In the genomic region with DNA sequence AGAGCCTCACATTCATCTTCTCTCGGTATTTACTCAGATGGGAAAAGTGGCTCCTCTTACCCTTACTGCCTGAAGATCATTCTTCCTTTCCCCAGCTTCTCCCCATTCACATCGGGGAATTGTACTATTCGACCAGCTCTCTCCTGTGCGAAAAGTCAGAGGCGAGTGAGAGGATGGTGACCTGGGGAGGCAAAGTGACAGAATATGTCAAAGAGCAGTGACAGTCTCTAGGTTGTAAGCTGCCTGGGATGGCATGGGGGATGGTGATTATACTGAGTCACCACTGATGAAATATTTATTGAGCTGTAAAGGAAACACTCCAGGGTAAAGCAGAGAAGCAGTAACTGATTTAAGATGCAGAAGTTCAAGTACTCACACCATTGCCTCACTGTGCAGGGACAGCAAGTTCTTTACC, we compare ENCODE assay signal across 15 cellular contexts. TPM values are rescaled to one million over a fixed set of nuclear protein-coding genes. Genes with fewer than 3 reads are reported as not detected.
DNase-seq lines count a peak whose midpoint lies in the region; ATAC-seq and TF ChIP-seq lines count a peak whose summit lies in the region.
"Had no signal": no experiment of that assay in that cellular context is flagged by ENCODE, and none has a peak within 500 bp of the region (broad histone marks: within the 10 kb centered on the region; RNA-seq: fewer than 3 reads in every experiment).

No MANE protein-coding gene starts in this region.

- no peaks in the 10 kb centered on the region for H3K9me3 ChIP-seq in HEK293 (ENCODE audit: control insufficient read depth, insufficient read depth, low read depth, low read length)
- H3K9me3 ChIP-seq: SK-N-SH had no signal

- H3K4me3 ChIP-seq in HEK293 (ENCODE audit: low read depth, low read length), result no peak overlapping the region
- H3K4me3 ChIP-seq: neural progenitor cell had no signal

- TF ChIP-seq CTCF in 22Rv1 (IDR thresholded peaks at IDR 0.05), result no peak
- TF ChIP-seq CTCF in HEK293 (tag by site-specific recombination; IDR thresholded peaks at IDR 0.05), result no peak
- no peak for TF ChIP-seq CTCF in foreskin keratinocyte (conservative IDR thresholded peaks at IDR 0.05)

- ATAC-seq in foreskin keratinocyte, result peak; percentile 52
- no peak for ATAC-seq in HG02571 (IDR thresholded peaks at IDR 0.05; ENCODE audit: unreplicated experiment)

- POLR2A ChIA-PET in HEK293 (lab: Yijun Ruan, JAX), result interaction anchor here (0.5 kb wide), 1 partner anchor 64 kb away, joined by 3 read pairs; no protein-coding TSS in a partner anchor

- H3K4me1 ChIP-seq in HEK293 (ENCODE audit: control insufficient read depth, insufficient read depth, low read length) (peaks cover 17% of the 10 kb centered on the region), foreskin keratinocyte (no peaks in the 10 kb centered on the region)
- H3K4me1 ChIP-seq: neural progenitor cell had no signal

- CTCF ChIA-PET in HEK293 (lab: Yijun Ruan, JAX), result interaction anchor here (0.6 to 4.6 kb wide), 9 partner anchors 16 to 324 kb away, joined by 3 to 24 read pairs (median 6); no protein-coding TSS in a partner anchor

- H3K27ac ChIP-seq in 22Rv1, result peak overlapping the region; percentile 50
- H3K27ac ChIP-seq in HEK293 (ENCODE audit: extremely low read depth, low read depth, low read length), result no peak overlapping the region
- H3K27ac ChIP-seq in foreskin keratinocyte, result no peak overlapping the region
- H3K27ac ChIP-seq: epithelial cell of prostate, neural progenitor cell had no signal

- peaks cover 17% of the 10 kb centered on the region for H3K27me3 ChIP-seq in foreskin keratinocyte
- H3K27me3 ChIP-seq: neural progenitor cell had no signal

- DNase-seq in SKM-1 (lab: John Stamatoyannopoulos, UW; ENCODE audit: unreplicated experiment), result peak; percentile 70
- peak in 1 of 2 donors; percentile 29 for DNase-seq in foreskin keratinocyte
- DNase-seq in NCI-H446 treated with DMSO at 0.1 percent for 48 hours (lab: John Stamatoyannopoulos, UW), result no peak
- DNase-seq in NCI-H748 treated with DMSO at 0.1 percent for 48 hours (lab: John Stamatoyannopoulos, UW), result no peak
- DNase-seq in cerebellar cortex (ENCODE audit: low spot score), result no peak
- DNase-seq: anterior cingulate cortex; islet precursor cell; NCI-H2171; SK-N-SH; stimulated activated CD4-positive, alpha-beta T cell treated with anti-CD3 and anti-CD28 coated beads, Interleukin-4, amount 100 ng/mL, for 24 hours had no signal

- no peaks in the 10 kb centered on the region for H3K36me3 ChIP-seq in HEK293 (ENCODE audit: control insufficient read depth in 2 of 2, insufficient read depth in 1 of 2, low read length in 2 of 2)
- H3K36me3 ChIP-seq: neural progenitor cell had no signal

TF ChIP-seq in HEK293, 187 proteins besides CTCF, POLR2A, EP300 and RAD21 (continues in another document):
- TF ChIP-seq, protein P1, sequence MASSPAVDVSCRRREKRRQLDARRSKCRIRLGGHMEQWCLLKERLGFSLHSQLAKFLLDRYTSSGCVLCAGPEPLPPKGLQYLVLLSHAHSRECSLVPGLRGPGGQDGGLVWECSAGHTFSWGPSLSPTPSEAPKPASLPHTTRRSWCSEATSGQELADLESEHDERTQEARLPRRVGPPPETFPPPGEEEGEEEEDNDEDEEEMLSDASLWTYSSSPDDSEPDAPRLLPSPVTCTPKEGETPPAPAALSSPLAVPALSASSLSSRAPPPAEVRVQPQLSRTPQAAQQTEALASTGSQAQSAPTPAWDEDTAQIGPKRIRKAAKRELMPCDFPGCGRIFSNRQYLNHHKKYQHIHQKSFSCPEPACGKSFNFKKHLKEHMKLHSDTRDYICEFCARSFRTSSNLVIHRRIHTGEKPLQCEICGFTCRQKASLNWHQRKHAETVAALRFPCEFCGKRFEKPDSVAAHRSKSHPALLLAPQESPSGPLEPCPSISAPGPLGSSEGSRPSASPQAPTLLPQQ (tag by site-specific recombination; IDR thresholded peaks at IDR 0.05), result peak; percentile 55
- no peak for TF ChIP-seq ZNF658 (tag by site-specific recombination; IDR thresholded peaks at IDR 0.05)
- TF ChIP-seq INSM2 (tag by site-specific recombination; IDR thresholded peaks at IDR 0.05), result 0 out of 2 replicates have a peak, but pooled peaks have one; percentile 40
- TF ChIP-seq, protein P2, sequence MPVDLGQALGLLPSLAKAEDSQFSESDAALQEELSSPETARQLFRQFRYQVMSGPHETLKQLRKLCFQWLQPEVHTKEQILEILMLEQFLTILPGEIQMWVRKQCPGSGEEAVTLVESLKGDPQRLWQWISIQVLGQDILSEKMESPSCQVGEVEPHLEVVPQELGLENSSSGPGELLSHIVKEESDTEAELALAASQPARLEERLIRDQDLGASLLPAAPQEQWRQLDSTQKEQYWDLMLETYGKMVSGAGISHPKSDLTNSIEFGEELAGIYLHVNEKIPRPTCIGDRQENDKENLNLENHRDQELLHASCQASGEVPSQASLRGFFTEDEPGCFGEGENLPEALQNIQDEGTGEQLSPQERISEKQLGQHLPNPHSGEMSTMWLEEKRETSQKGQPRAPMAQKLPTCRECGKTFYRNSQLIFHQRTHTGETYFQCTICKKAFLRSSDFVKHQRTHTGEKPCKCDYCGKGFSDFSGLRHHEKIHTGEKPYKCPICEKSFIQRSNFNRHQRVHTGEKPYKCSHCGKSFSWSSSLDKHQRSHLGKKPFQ (tag by site-specific recombination; IDR thresholded peaks at IDR 0.05), result peak; percentile 77; the same call in 1 of the 2 replicates
- TF ChIP-seq ZNF558 (tag by site-specific recombination; IDR thresholded peaks at IDR 0.05), result no peak
- TF ChIP-seq PRDM4 (tag by site-specific recombination; IDR thresholded peaks at IDR 0.05), result 0 out of 2 replicates have a peak, but pooled peaks have one; percentile 27
- 0 out of 2 replicates have a peak, but pooled peaks have one; percentile 19 for TF ChIP-seq ZNF513 (tag by site-specific recombination; IDR thresholded peaks at IDR 0.05)
- TF ChIP-seq ZBTB20 (tag by site-specific recombination; IDR thresholded peaks at IDR 0.05), result 0 out of 2 replicates have a peak, but pooled peaks have one; percentile 36
- peak; percentile 69; the same call in 1 of the 2 replicates for TF ChIP-seq ZEB2 (tag by site-specific recombination; IDR thresholded peaks at IDR 0.05)
- TF ChIP-seq ZNF394 (tag by site-specific recombination; IDR thresholded peaks at IDR 0.05; ENCODE audit: borderline replicate concordance), result peak; percentile 81; the same call in 1 of the 2 replicates
- no peak for TF ChIP-seq ZNF266 (tag by site-specific recombination; IDR thresholded peaks at IDR 0.05; ENCODE audit: low read depth)
- TF ChIP-seq ZNF24 (tag by site-specific recombination; IDR thresholded peaks at IDR 0.05), result peak; percentile 31; the same call in 1 of the 2 replicates
- TF ChIP-seq ZNF561 (tag by site-specific recombination; IDR thresholded peaks at IDR 0.05; ENCODE audit: borderline replicate concordance), result 0 out of 2 replicates have a peak, but pooled peaks have one; percentile 58
- no peak for TF ChIP-seq ZNF510 (tag by site-specific recombination; IDR thresholded peaks at IDR 0.05; ENCODE audit: insufficient replicate concordance)
- TF ChIP-seq ZNF350 (tag by site-specific recombination; IDR thresholded peaks at IDR 0.05), result no peak

RNA-seq across cellular contexts. Expression of gene RBM15, which starts 46.8 kb away (rescaled TPM):
- 25.0 and 25.7 TPM in 2 replicates for total RNA-seq in foreskin keratinocyte
- 3.0 and 3.2 TPM in 2 replicates for polyA plus RNA-seq in foreskin keratinocyte
